In the genomic region with DNA sequence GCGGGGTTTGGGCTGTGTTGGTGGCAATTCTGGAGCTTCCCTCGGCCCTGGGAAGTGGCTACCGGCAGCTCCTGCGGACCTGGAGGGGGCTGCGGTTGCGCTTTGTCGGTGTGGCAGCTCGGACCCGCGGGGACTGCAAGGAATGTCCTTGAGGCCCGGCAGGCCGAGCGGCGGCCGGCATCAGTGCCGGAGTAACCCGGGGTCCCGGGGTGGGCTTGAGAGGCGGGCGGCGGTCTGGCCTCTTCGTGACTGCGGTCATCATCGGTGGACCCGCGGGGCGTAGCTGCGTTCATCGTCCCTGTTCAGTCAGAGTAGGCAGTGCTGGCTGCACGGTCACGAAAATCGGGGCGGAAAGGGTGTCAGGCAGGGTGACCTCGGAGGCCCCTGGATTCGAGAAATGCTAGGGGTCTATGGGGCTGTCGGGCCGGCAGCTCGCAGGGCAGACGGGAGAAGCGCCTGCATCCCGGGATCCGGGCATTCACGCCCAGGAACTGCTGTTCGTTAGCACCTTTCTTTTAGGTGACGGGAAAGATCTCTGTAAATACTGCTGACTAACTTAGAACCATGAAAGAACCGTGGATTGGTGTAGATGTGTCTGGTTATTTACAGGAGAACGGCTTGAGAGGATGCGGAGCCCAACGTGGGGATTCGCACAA, we compare ENCODE assay signal across 8 cellular contexts. TPM values are rescaled to one million over a fixed set of nuclear protein-coding genes. Genes with fewer than 3 reads are reported as not detected.
DNase-seq lines count a peak whose midpoint lies in the region; ATAC-seq lines count a peak whose summit lies in the region.

No MANE protein-coding gene starts in this region.

- intact Hi-C loops in activated T-helper 2 cell treated with anti-CD3 and anti-CD28 coated beads, Interferon-gamma antibody, Interleukin-2, Interleukin-4, amounts not matched to agents 10 μg/mL and 5 μg/mL and 100 μg/mL, durations not matched to agents 14 hours and 24 hours and 36 hours (cut with micrococcal nuclease), result loop anchor here (1.0 to 5.0 kb wide), 8 partner anchors 14 to 1065 kb away; a partner anchor contains a TSS
- intact Hi-C loops in Right ventricle myocardium inferior (cut with DNase I) (loop anchor here (2.0 to 10.0 kb wide), 3 partner anchors 101 to 283 kb away; a partner anchor contains a TSS), posterior vena cava (cut with DNase I) (no loop called here)

- ATAC-seq in Right ventricle myocardium inferior (peak; percentile 4), GM18870 (IDR thresholded peaks at IDR 0.05; ENCODE audit: unreplicated experiment) (no peak), HG03097 (IDR thresholded peaks at IDR 0.05; ENCODE audit: low FRiP score, unreplicated experiment) (no peak)

- DNase-seq in activated T-cell treated with anti-CD3 and anti-CD28 coated beads for 1 hour (ENCODE audit: low read depth) (peak; percentile 19), Right ventricle myocardium inferior (ENCODE audit: missing footprints) (no peak), posterior vena cava (ENCODE audit: low spot score) (peak; percentile 87)
- DNase-seq in activated T-cell treated with anti-CD3 and anti-CD28 coated beads, Interleukin-2, amount 50 U/mL, for 24 hours, result no peak
- no peak for DNase-seq in Jurkat, Clone E6-1 (ENCODE audit: low read depth, low spot score)
- DNase-seq in activated T-helper 2 cell treated with anti-CD3 and anti-CD28 coated beads, Interferon-gamma antibody, Interleukin-2, Interleukin-4, amounts not matched to agents 10 μg/mL and 5 μg/mL and 100 μg/mL, durations not matched to agents 14 hours and 24 hours and 36 hours (ENCODE audit: low spot score), result peak; percentile 35

- H3K4me1 Mint-ChIP-seq in activated T-cell treated with anti-CD3 and anti-CD28 coated beads, Interleukin-2, amount 50 U/mL, for 24 hours (ENCODE audit: low read depth), result peaks cover 40% of the 10 kb centered on the region
- H3K4me1 Mint-ChIP-seq in activated T-helper 2 cell treated with anti-CD3 and anti-CD28 coated beads, Interferon-gamma antibody, Interleukin-2, Interleukin-4, amounts not matched to agents 10 μg/mL and 5 μg/mL and 100 μg/mL, durations not matched to agents 14 hours and 24 hours and 36 hours (ENCODE audit: low read depth), result peaks cover 38% of the 10 kb centered on the region

- H3K36me3 Mint-ChIP-seq in activated T-cell treated with anti-CD3 and anti-CD28 coated beads, Interleukin-2, amount 50 U/mL, for 24 hours (ENCODE audit: low read depth), result peaks cover 42% of the 10 kb centered on the region
- peaks cover 39% of the 10 kb centered on the region for H3K36me3 Mint-ChIP-seq in activated T-helper 2 cell treated with anti-CD3 and anti-CD28 coated beads, Interferon-gamma antibody, Interleukin-2, Interleukin-4, amounts not matched to agents 10 μg/mL and 5 μg/mL and 100 μg/mL, durations not matched to agents 14 hours and 24 hours and 36 hours (ENCODE audit: low read depth)

- H3K4me3 Mint-ChIP-seq in activated T-cell treated with anti-CD3 and anti-CD28 coated beads, Interleukin-2, amount 50 U/mL, for 24 hours, result no peak overlapping the region
- H3K4me3 Mint-ChIP-seq in activated T-helper 2 cell treated with anti-CD3 and anti-CD28 coated beads, Interferon-gamma antibody, Interleukin-2, Interleukin-4, amounts not matched to agents 10 μg/mL and 5 μg/mL and 100 μg/mL, durations not matched to agents 14 hours and 24 hours and 36 hours (ENCODE audit: low read depth), result no peak overlapping the region

- H3K27me3 Mint-ChIP-seq in activated T-cell treated with anti-CD3 and anti-CD28 coated beads, Interleukin-2, amount 50 U/mL, for 24 hours, result no peaks in the 10 kb centered on the region
- H3K27me3 Mint-ChIP-seq in activated T-helper 2 cell treated with anti-CD3 and anti-CD28 coated beads, Interferon-gamma antibody, Interleukin-2, Interleukin-4, amounts not matched to agents 10 μg/mL and 5 μg/mL and 100 μg/mL, durations not matched to agents 14 hours and 24 hours and 36 hours (ENCODE audit: low read depth), result no peaks in the 10 kb centered on the region

- H3K9me3 Mint-ChIP-seq in activated T-cell treated with anti-CD3 and anti-CD28 coated beads, Interleukin-2, amount 50 U/mL, for 24 hours, result no peaks in the 10 kb centered on the region
- no peaks in the 10 kb centered on the region for H3K9me3 Mint-ChIP-seq in activated T-helper 2 cell treated with anti-CD3 and anti-CD28 coated beads, Interferon-gamma antibody, Interleukin-2, Interleukin-4, amounts not matched to agents 10 μg/mL and 5 μg/mL and 100 μg/mL, durations not matched to agents 14 hours and 24 hours and 36 hours

- H3K4me3 ChIP-seq in Jurkat, Clone E6-1 (ENCODE audit: low read length), result peak overlapping the region; percentile 78

- H3K27ac Mint-ChIP-seq in activated T-cell treated with anti-CD3 and anti-CD28 coated beads, Interleukin-2, amount 50 U/mL, for 24 hours, result no peak overlapping the region
- no peak overlapping the region for H3K27ac Mint-ChIP-seq in activated T-helper 2 cell treated with anti-CD3 and anti-CD28 coated beads, Interferon-gamma antibody, Interleukin-2, Interleukin-4, amounts not matched to agents 10 μg/mL and 5 μg/mL and 100 μg/mL, durations not matched to agents 14 hours and 24 hours and 36 hours

RNA-seq across cellular contexts. Expression of a gene that starts 0.5 kb away (rescaled TPM):
- 83.4 TPM for polyA plus RNA-seq in Jurkat, Clone E6-1 (2012; ENCODE audit: insufficient read depth, insufficient read length)
- 122 and 123 TPM in 2 replicates for total RNA-seq in activated T-helper 2 cell treated with anti-CD3 and anti-CD28 coated beads, Interferon-gamma antibody, Interleukin-2, Interleukin-4, amounts not matched to agents 10 μg/mL and 5 μg/mL and 100 μg/mL, durations not matched to agents 14 hours and 24 hours and 36 hours
- 9.6 TPM for total RNA-seq in Right ventricle myocardium inferior
- 10 to 100 TPM; 15.1 to 22.9 TPM for total RNA-seq in posterior vena cava

Comparison
In these comparisons a context has a peak if more than half of its experiments do, and no peak if none do; other contexts are left out.
1. DNase-seq: peak in activated T-cell treated with anti-CD3 and anti-CD28 coated beads for 1 hour (single experiment), activated T-helper 2 cell treated with anti-CD3 and anti-CD28 coated beads, Interferon-gamma antibody, Interleukin-2, Interleukin-4, amounts not matched to agents 10 μg/mL and 5 μg/mL and 100 μg/mL, durations not matched to agents 14 hours and 24 hours and 36 hours (single experiment) and posterior vena cava (single experiment); none in activated T-cell treated with anti-CD3 and anti-CD28 coated beads, Interleukin-2, amount 50 U/mL, for 24 hours (single experiment), Jurkat, Clone E6-1 (single experiment) and Right ventricle myocardium inferior (single experiment).
2. intact Hi-C loops: an anchor here in activated T-helper 2 cell treated with anti-CD3 and anti-CD28 coated beads, Interferon-gamma antibody, Interleukin-2, Interleukin-4, amounts not matched to agents 10 μg/mL and 5 μg/mL and 100 μg/mL, durations not matched to agents 14 hours and 24 hours and 36 hours (1.0 to 5.0 kb wide) and Right ventricle myocardium inferior (2.0 to 10.0 kb wide); none called in posterior vena cava.